Comparison of ENCODE assay signal across 17 cellular contexts in genomic region chr22:48658871-48659270, GRCh38.
DNase-seq lines count a peak whose midpoint lies in the region; ATAC-seq lines count a peak whose summit lies in the region.
"Had no signal": no experiment of that assay in that cellular context is flagged by ENCODE, and none has a peak within 500 bp of the region (broad histone marks: within the 10 kb centered on the region; RNA-seq: fewer than 3 reads in every experiment).

No MANE protein-coding gene starts in this region.

- H2BK5ac ChIP-seq in mesendoderm (ENCODE audit: low read length), result no peak overlapping the region

- no CpG with 5 or more reads among the region's 18 CpGs for WGBS in mesendoderm (ENCODE audit: extremely low coverage, insufficient coverage, low lambda C conversion rate)

- no peak overlapping the region for H3K4me3 ChIP-seq in mesendoderm (ENCODE audit: low read length)
- H3K4me3 ChIP-seq: A549; BLaER1 treated with 17β-estradiol and CSF1 and Interleukin-3, amounts not matched to agents 10 nM and 100 nM had no signal

- H3K4me1 ChIP-seq in mesendoderm (ENCODE audit: control insufficient read depth, low read depth, low read length), result no peaks in the 10 kb centered on the region
- H3K4me1 ChIP-seq: A549, Caco-2 had no signal

- DNase-seq in Right ventricle myocardium inferior (ENCODE audit: missing footprints) (peak; percentile 32), left cardiac atrium (no peak), left ventricle myocardium superior (peak; percentile 12), cardiac septum (ENCODE audit: low spot score) (no peak), substantia nigra (lab: John Stamatoyannopoulos, UW) (no peak), mesendoderm (no peak)
- DNase-seq: AML-193; Caco-2; Calu3; CD4-positive, alpha-beta T cell; CD8-positive, alpha-beta T cell; DMS79 treated with DMSO at 0.1 percent for 48 hours; GF-D8 had no signal

- H2AK5ac ChIP-seq in mesendoderm (ENCODE audit: low read length), result no peak overlapping the region

- no peak for ATAC-seq in Right ventricle myocardium inferior
- no peak for ATAC-seq in left cardiac atrium
- no peak for ATAC-seq in left ventricle myocardium superior
- ATAC-seq: A549; CD8-positive, alpha-beta T cell had no signal

- no peaks in the 10 kb centered on the region for H3K27me3 ChIP-seq in mesendoderm (ENCODE audit: insufficient read depth, low read length, poor library complexity)
- H3K27me3 ChIP-seq: BLaER1 treated with 17β-estradiol and CSF1 and Interleukin-3, amounts not matched to agents 10 nM and 100 nM had no signal

- H3K79me1 ChIP-seq in mesendoderm (ENCODE audit: low read length), result no peaks in the 10 kb centered on the region

- no peak overlapping the region for H4K5ac ChIP-seq in mesendoderm (ENCODE audit: low read length)

- intact Hi-C loops in Right ventricle myocardium inferior (cut with DNase I), result no loop called here
- intact Hi-C loops in left cardiac atrium (cut with DNase I), result no loop called here
- intact Hi-C loops in left ventricle myocardium superior (cut with micrococcal nuclease), result no loop called here
- intact Hi-C loops in cardiac septum (cut with DNase I), result no loop called here

- H3K36me3 ChIP-seq in mesendoderm (ENCODE audit: control insufficient read depth, insufficient read depth, low read length), result no peaks in the 10 kb centered on the region
- H3K36me3 ChIP-seq: BLaER1 treated with 17β-estradiol and CSF1 and Interleukin-3, amounts not matched to agents 10 nM and 100 nM had no signal

- H3K27ac ChIP-seq in substantia nigra (ENCODE audit: low read depth, low read length, poor library complexity, severe bottlenecking) (peak overlapping the region; percentile 35), mesendoderm (ENCODE audit: low read depth, low read length) (no peak overlapping the region)
- H3K27ac ChIP-seq: 22Rv1; A549; BLaER1 treated with 17β-estradiol and CSF1 and Interleukin-3, amounts not matched to agents 10 nM and 100 nM; C4-2B had no signal

- no peak overlapping the region for H2BK15ac ChIP-seq in mesendoderm (replicated peaks; ENCODE audit: low read depth)

- H3K4ac ChIP-seq in mesendoderm (ENCODE audit: low read depth, low read length), result no peak overlapping the region

- H3K56ac ChIP-seq in mesendoderm (ENCODE audit: low read length), result no peak overlapping the region

- H3K79me2 ChIP-seq in mesendoderm (ENCODE audit: control insufficient read depth, insufficient read depth, low read length), result no peaks in the 10 kb centered on the region

- no peak overlapping the region for H3K9ac ChIP-seq in mesendoderm (ENCODE audit: low read length)
- H3K9ac ChIP-seq: BLaER1 treated with 17β-estradiol and CSF1 and Interleukin-3, amounts not matched to agents 10 nM and 100 nM had no signal

- H3K4me2 ChIP-seq in mesendoderm (ENCODE audit: low read length), result no peak overlapping the region
- H3K4me2 ChIP-seq: A549; BLaER1 treated with 17β-estradiol and CSF1 and Interleukin-3, amounts not matched to agents 10 nM and 100 nM had no signal

- H2BK120ac ChIP-seq in mesendoderm (ENCODE audit: low read depth, low read length), result no peak overlapping the region

- no peak overlapping the region for H3K23ac ChIP-seq in mesendoderm (ENCODE audit: low read length)

- no peak overlapping the region for H3K18ac ChIP-seq in mesendoderm (ENCODE audit: low read length)

- no peak overlapping the region for H4K8ac ChIP-seq in mesendoderm (ENCODE audit: low read depth, low read length)

Comparison
In these comparisons a context has a peak if more than half of its experiments do, and no peak if none do; other contexts are left out.
1. DNase-seq: peak in Right ventricle myocardium inferior (single experiment) and left ventricle myocardium superior (single experiment); none in left cardiac atrium (single experiment), cardiac septum (single experiment), substantia nigra (0 of 49) and mesendoderm (single experiment).